Comparison of ENCODE assay signal across 1 cellular context in the genomic region with DNA sequence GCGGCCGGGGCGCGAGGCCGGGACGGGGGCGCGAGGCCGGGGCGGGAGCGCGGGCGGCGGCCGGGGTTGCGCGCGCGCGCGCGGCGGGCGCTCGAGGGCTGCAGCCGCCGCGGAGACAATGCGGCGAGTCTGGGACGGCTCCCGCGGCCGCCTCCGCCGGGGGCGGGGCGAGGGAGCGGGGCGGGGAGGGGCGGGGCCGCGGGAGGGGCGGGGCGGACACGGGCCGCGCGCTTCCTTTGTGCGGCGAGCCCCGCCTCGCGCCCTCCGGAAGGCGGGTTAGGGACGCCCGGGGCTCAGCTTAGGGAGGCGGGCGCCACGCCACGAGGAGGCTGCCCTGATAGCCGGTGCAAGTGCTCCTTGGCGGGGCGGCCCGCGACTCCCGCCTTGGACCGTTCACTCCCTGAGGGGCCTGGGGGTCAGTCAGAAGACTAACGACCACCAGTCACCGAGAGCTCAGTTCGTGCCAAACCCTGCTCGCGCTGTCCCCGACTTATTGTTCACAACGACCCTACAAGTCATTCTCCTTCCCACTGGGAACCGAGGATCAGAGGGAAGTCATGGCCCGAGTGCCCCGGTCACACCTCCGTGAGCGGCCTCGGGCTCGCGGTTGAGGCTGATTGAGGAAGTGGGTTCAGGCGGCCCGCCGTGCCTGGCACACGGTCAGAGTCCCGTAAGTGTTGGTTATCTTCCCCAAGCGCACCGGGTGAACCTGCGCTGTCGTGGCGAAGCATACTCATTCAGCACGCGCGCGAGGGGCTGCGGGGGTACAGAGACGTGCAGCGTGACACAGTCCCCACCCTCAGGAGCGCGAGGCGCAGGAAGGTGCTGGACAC.
TF ChIP-seq lines count a peak whose summit lies in the region.

No MANE protein-coding gene starts in this region.

TF ChIP-seq in K562, 482 proteins besides CTCF, POLR2A, EP300 and RAD21 (continued from another document and continues in another):
- TF ChIP-seq IRF2 (CRISPR knock-in tag; IDR thresholded peaks at IDR 0.05) (no peak), ZFP30 (CRISPR knock-in tag; IDR thresholded peaks at IDR 0.05; ENCODE audit: borderline replicate concordance) (no peak), BCLAF1 (IDR thresholded peaks at IDR 0.05; ENCODE audit: borderline replicate concordance in 1 of 2, control insufficient read depth in 1 of 2, low read depth in 2 of 2, low read length in 1 of 2) (no peak), CCNT2 (IDR thresholded peaks at IDR 0.05; ENCODE audit: borderline replicate concordance, extremely low read depth, insufficient read length, low read depth, low read length) (peak; percentile 49), CBX2 (IDR thresholded peaks at IDR 0.05; ENCODE audit: insufficient read depth, low read length, poor library complexity, severe bottlenecking) (no peak), DIDO1 (tag; IDR thresholded peaks at IDR 0.05; ENCODE audit: low read depth) (no peak), ZKSCAN1 (IDR thresholded peaks at IDR 0.05; ENCODE audit: low read depth, low read length) (no peak; the same call in 1 of the 2 replicates), BMI1 (IDR thresholded peaks at IDR 0.05; ENCODE audit: low read length) (no peak), NCOR1 (IDR thresholded peaks at IDR 0.05) (no peak), U2AF1 (optimal IDR thresholded peaks at IDR 0.05; ENCODE audit: low read depth, low read length) (peak; percentile 57), HMGN3 (IDR thresholded peaks at IDR 0.05; ENCODE audit: borderline replicate concordance, extremely low read depth, insufficient read length, low read depth, low read length) (peak; percentile 79), ILK (tag; IDR thresholded peaks at IDR 0.05; ENCODE audit: borderline replicate concordance, low read depth) (no peak), ILF3 (IDR thresholded peaks at IDR 0.05; ENCODE audit: borderline replicate concordance) (no peak), TCFL5 (CRISPR knock-in tag; conservative IDR thresholded peaks at IDR 0.05) (no peak), MBD2 (IDR thresholded peaks at IDR 0.05; ENCODE audit: borderline replicate concordance, low read depth) (peak; percentile 70; the same call in 1 of the 2 replicates), ZC3H11A (IDR thresholded peaks at IDR 0.05; ENCODE audit: low read depth, low read length) (no peak), PYGO2 (tag; IDR thresholded peaks at IDR 0.05) (no peak), TARDBP (IDR thresholded peaks at IDR 0.05) (peak; percentile 84; the same call in 1 of the 2 replicates), NR3C1 (CRISPR knock-in tag; IDR thresholded peaks at IDR 0.05) (no peak), ZNF444 (CRISPR knock-in tag; IDR thresholded peaks at IDR 0.05) (no peak), HOXB6 (CRISPR knock-in tag; IDR thresholded peaks at IDR 0.05; ENCODE audit: borderline replicate concordance) (no peak), HMG20B (CRISPR knock-in tag; IDR thresholded peaks at IDR 0.05) (0 out of 2 replicates have a peak, but pooled peaks have one; percentile 33), NFATC3 (IDR thresholded peaks at IDR 0.05) (no peak), ZNF512 (tag; IDR thresholded peaks at IDR 0.05) (no peak), POLR3A (IDR thresholded peaks at IDR 0.05; ENCODE audit: borderline replicate concordance, extremely low read depth, insufficient read depth, insufficient read length) (no peak), CCAR2 (IDR thresholded peaks at IDR 0.05; ENCODE audit: low read depth, low read length) (no peak)
- TF ChIP-seq, protein P1, sequence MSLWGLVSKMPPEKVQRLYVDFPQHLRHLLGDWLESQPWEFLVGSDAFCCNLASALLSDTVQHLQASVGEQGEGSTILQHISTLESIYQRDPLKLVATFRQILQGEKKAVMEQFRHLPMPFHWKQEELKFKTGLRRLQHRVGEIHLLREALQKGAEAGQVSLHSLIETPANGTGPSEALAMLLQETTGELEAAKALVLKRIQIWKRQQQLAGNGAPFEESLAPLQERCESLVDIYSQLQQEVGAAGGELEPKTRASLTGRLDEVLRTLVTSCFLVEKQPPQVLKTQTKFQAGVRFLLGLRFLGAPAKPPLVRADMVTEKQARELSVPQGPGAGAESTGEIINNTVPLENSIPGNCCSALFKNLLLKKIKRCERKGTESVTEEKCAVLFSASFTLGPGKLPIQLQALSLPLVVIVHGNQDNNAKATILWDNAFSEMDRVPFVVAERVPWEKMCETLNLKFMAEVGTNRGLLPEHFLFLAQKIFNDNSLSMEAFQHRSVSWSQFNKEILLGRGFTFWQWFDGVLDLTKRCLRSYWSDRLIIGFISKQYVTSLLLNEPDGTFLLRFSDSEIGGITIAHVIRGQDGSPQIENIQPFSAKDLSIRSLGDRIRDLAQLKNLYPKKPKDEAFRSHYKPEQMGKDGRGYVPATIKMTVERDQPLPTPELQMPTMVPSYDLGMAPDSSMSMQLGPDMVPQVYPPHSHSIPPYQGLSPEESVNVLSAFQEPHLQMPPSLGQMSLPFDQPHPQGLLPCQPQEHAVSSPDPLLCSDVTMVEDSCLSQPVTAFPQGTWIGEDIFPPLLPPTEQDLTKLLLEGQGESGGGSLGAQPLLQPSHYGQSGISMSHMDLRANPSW (CRISPR knock-in tag; IDR thresholded peaks at IDR 0.05): no peak
- TF ChIP-seq, protein P2, sequence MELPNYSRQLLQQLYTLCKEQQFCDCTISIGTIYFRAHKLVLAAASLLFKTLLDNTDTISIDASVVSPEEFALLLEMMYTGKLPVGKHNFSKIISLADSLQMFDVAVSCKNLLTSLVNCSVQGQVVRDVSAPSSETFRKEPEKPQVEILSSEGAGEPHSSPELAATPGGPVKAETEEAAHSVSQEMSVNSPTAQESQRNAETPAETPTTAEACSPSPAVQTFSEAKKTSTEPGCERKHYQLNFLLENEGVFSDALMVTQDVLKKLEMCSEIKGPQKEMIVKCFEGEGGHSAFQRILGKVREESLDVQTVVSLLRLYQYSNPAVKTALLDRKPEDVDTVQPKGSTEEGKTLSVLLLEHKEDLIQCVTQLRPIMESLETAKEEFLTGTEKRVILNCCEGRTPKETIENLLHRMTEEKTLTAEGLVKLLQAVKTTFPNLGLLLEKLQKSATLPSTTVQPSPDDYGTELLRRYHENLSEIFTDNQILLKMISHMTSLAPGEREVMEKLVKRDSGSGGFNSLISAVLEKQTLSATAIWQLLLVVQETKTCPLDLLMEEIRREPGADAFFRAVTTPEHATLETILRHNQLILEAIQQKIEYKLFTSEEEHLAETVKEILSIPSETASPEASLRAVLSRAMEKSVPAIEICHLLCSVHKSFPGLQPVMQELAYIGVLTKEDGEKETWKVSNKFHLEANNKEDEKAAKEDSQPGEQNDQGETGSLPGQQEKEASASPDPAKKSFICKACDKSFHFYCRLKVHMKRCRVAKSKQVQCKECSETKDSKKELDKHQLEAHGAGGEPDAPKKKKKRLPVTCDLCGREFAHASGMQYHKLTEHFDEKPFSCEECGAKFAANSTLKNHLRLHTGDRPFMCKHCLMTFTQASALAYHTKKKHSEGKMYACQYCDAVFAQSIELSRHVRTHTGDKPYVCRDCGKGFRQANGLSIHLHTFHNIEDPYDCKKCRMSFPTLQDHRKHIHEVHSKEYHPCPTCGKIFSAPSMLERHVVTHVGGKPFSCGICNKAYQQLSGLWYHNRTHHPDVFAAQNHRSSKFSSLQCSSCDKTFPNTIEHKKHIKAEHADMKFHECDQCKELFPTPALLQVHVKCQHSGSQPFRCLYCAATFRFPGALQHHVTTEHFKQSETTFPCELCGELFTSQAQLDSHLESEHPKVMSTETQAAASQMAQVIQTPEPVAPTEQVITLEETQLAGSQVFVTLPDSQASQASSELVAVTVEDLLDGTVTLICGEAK (IDR thresholded peaks at IDR 0.05): peak; percentile 55; the same call in 1 of the 2 replicates
- TF ChIP-seq, protein P2 (CRISPR knock-in tag; IDR thresholded peaks at IDR 0.05): no peak
- TF ChIP-seq, protein P3, sequence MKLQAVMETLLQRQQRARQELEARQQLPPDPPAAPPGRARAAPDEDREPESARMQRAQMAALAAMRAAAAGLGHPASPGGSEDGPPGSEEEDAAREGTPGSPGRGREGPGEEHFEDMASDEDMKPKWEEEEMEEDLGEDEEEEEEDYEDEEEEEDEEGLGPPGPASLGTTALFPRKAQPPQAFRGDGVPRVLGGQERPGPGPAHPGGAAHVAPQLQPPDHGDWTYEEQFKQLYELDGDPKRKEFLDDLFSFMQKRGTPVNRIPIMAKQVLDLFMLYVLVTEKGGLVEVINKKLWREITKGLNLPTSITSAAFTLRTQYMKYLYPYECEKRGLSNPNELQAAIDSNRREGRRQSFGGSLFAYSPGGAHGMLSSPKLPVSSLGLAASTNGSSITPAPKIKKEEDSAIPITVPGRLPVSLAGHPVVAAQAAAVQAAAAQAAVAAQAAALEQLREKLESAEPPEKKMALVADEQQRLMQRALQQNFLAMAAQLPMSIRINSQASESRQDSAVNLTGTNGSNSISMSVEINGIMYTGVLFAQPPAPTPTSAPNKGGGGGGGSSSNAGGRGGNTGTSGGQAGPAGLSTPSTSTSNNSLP (IDR thresholded peaks at IDR 0.05; ENCODE audit: borderline replicate concordance, low read depth, low read length): no peak
- TF ChIP-seq, protein P4, sequence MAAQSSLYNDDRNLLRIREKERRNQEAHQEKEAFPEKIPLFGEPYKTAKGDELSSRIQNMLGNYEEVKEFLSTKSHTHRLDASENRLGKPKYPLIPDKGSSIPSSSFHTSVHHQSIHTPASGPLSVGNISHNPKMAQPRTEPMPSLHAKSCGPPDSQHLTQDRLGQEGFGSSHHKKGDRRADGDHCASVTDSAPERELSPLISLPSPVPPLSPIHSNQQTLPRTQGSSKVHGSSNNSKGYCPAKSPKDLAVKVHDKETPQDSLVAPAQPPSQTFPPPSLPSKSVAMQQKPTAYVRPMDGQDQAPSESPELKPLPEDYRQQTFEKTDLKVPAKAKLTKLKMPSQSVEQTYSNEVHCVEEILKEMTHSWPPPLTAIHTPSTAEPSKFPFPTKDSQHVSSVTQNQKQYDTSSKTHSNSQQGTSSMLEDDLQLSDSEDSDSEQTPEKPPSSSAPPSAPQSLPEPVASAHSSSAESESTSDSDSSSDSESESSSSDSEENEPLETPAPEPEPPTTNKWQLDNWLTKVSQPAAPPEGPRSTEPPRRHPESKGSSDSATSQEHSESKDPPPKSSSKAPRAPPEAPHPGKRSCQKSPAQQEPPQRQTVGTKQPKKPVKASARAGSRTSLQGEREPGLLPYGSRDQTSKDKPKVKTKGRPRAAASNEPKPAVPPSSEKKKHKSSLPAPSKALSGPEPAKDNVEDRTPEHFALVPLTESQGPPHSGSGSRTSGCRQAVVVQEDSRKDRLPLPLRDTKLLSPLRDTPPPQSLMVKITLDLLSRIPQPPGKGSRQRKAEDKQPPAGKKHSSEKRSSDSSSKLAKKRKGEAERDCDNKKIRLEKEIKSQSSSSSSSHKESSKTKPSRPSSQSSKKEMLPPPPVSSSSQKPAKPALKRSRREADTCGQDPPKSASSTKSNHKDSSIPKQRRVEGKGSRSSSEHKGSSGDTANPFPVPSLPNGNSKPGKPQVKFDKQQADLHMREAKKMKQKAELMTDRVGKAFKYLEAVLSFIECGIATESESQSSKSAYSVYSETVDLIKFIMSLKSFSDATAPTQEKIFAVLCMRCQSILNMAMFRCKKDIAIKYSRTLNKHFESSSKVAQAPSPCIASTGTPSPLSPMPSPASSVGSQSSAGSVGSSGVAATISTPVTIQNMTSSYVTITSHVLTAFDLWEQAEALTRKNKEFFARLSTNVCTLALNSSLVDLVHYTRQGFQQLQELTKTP (IDR thresholded peaks at IDR 0.05; ENCODE audit: low read depth in 1 of 2, partially characterized antibody in 2 of 2): no peak
